ENCODE assay signal across 9 cellular contexts in genomic region chr7:12623885-12624498, GRCh38. TPM values are rescaled to one million over a fixed set of nuclear protein-coding genes. Genes with fewer than 3 reads are reported as not detected.
A peak's percentile ranks its signal among the peaks of the same experiment; 100 is the strongest.
DNase-seq lines count a peak whose midpoint lies in the region; ATAC-seq lines count a peak whose summit lies in the region.
"Had no signal": no experiment of that assay in that cellular context is flagged by ENCODE, and none has a peak within 500 bp of the region (broad histone marks: within the 10 kb centered on the region; RNA-seq: fewer than 3 reads in every experiment).

No MANE protein-coding gene starts in this region.

- DNase-seq in DMS53 (lab: John Stamatoyannopoulos, UW) (peak; percentile 76), GM23248 (peak; percentile 60), NCI-H460 (ENCODE audit: extremely low read depth, low read depth) (peak; percentile 23), putamen (ENCODE audit: low spot score) (peak; percentile 39)
- no peak for DNase-seq in T-helper 2 cell treated with Interferon-gamma antibody and Interleukin-4, amounts not matched to agents 5 μg/mL and 100 μg/mL, for 36 hours (ENCODE audit: low spot score)

- H3K27ac Mint-ChIP-seq in T-helper 2 cell treated with Interferon-gamma antibody and Interleukin-4, amounts not matched to agents 5 μg/mL and 100 μg/mL, for 36 hours: no peak overlapping the region

- WGBS in GM23248 (ENCODE audit: low coverage in 1 of 2, low lambda C conversion rate in 2 of 2, missing lambda C conversion rate in 2 of 2), 2 experiments: 0% methylated on average over 1 of the region's 1 CpG

- no peaks in the 10 kb centered on the region for H3K79me2 ChIP-seq in GM23248 (ENCODE audit: insufficient read depth)
- H3K79me2 ChIP-seq: parathyroid adenoma had no signal

- no peak overlapping the region for H3K4me3 ChIP-seq in GM23248
- H3K4me3 ChIP-seq in endocrine pancreas (ENCODE audit: control insufficient read depth, insufficient read depth, low read length): peak overlapping the region; percentile 18

- peak overlapping the region; percentile 34 for H2AFZ ChIP-seq in GM23248
- H2AFZ ChIP-seq: parathyroid adenoma had no signal

- H3K9me3 ChIP-seq in GM23248 (ENCODE audit: low read depth) (no peaks in the 10 kb centered on the region), endocrine pancreas (ENCODE audit: control insufficient read depth, low read length) (no peaks in the 10 kb centered on the region)

- ATAC-seq in HG02870 (IDR thresholded peaks at IDR 0.05; ENCODE audit: unreplicated experiment) (no peak), HG03025 (IDR thresholded peaks at IDR 0.05; ENCODE audit: low FRiP score, unreplicated experiment) (no peak)

- H3K27me3 ChIP-seq in GM23248 (replicated peaks; ENCODE audit: insufficient read depth): no peaks in the 10 kb centered on the region; the same call in 1 of the 2 replicates
- H3K27me3 ChIP-seq in endocrine pancreas (ENCODE audit: control insufficient read depth, insufficient read depth, low read length): no peaks in the 10 kb centered on the region

- no peak overlapping the region for H3K27ac ChIP-seq in GM23248
- H3K27ac ChIP-seq: parathyroid adenoma had no signal

- no peaks in the 10 kb centered on the region for H3K27me3 Mint-ChIP-seq in T-helper 2 cell treated with Interferon-gamma antibody and Interleukin-4, amounts not matched to agents 5 μg/mL and 100 μg/mL, for 36 hours (ENCODE audit: low read depth)

- peaks cover 8% of the 10 kb centered on the region for H3K4me1 ChIP-seq in GM23248 (ENCODE audit: insufficient read depth)
- peaks cover 9% of the 10 kb centered on the region for H3K4me1 ChIP-seq in endocrine pancreas (ENCODE audit: control insufficient read depth, insufficient read depth, low read length)
- H3K4me1 ChIP-seq: parathyroid adenoma had no signal

- H3K9me3 Mint-ChIP-seq in T-helper 2 cell treated with Interferon-gamma antibody and Interleukin-4, amounts not matched to agents 5 μg/mL and 100 μg/mL, for 36 hours: no peaks in the 10 kb centered on the region

- 0 out of 2 replicates have a peak, but pooled peaks cover 9% of the 10 kb centered on the region for H3F3A ChIP-seq in GM23248 (ENCODE audit: insufficient read depth)

- no peak overlapping the region for H3K9ac ChIP-seq in GM23248
- peak overlapping the region; percentile 10 for H3K9ac ChIP-seq in endocrine pancreas (ENCODE audit: control insufficient read depth, insufficient read depth, low read length)
- H3K9ac ChIP-seq: parathyroid adenoma had no signal

- H3K4me1 Mint-ChIP-seq in T-helper 2 cell treated with Interferon-gamma antibody and Interleukin-4, amounts not matched to agents 5 μg/mL and 100 μg/mL, for 36 hours (ENCODE audit: low read depth): no peaks in the 10 kb centered on the region

- in situ Hi-C loops in GM23248 (cut with MboI): no loop called here

- no peak overlapping the region for H3K4me3 Mint-ChIP-seq in T-helper 2 cell treated with Interferon-gamma antibody and Interleukin-4, amounts not matched to agents 5 μg/mL and 100 μg/mL, for 36 hours

- H4K20me1 ChIP-seq in GM23248 (ENCODE audit: insufficient read depth): no peaks in the 10 kb centered on the region

- no peaks in the 10 kb centered on the region for H3K36me3 Mint-ChIP-seq in T-helper 2 cell treated with Interferon-gamma antibody and Interleukin-4, amounts not matched to agents 5 μg/mL and 100 μg/mL, for 36 hours (ENCODE audit: low read depth)

- no peaks in the 10 kb centered on the region for H3K36me3 ChIP-seq in GM23248 (ENCODE audit: low read depth)
- H3K36me3 ChIP-seq in endocrine pancreas (ENCODE audit: control insufficient read depth, insufficient read depth, low read length): peaks cover 5% of the 10 kb centered on the region

- peak overlapping the region; percentile 31 for H3K4me2 ChIP-seq in GM23248 (ENCODE audit: unreplicated experiment)

- no peaks in the 10 kb centered on the region for H3K9me2 ChIP-seq in GM23248 (ENCODE audit: insufficient read depth)

RNA-seq across cellular contexts. Expression of gene SCIN, which starts 53.5 kb away (rescaled TPM):
- 0.13 and 0.32 TPM in 2 replicates for total RNA-seq in GM23248 (2014; rRNA removed; shearing (Covaris generic))
- polyA plus RNA-seq in GM23248 (2016; fragmentation: Nextera tagmentation; extraction: Ambion mirVana): 0.64 and 0.68 TPM in 2 replicates
- total RNA-seq in NCI-H460 (2014; rRNA removed; shearing (Covaris generic)): not detected in 2 replicates
- 0.02 and 0.81 TPM in 2 replicates for polyA plus RNA-seq in NCI-H460 (2014; cell fraction: nucleus; rRNA removed)
